In genomic region chr2:235045336-235045972, GRCh38 we compare ENCODE assay signal across 10 cellular contexts.
DNase-seq lines count a peak whose midpoint lies in the region; ATAC-seq, FAIRE-seq and TF ChIP-seq lines count a peak whose summit lies in the region.
"Had no signal": no experiment of that assay in that cellular context is flagged by ENCODE, and none has a peak within 500 bp of the region (broad histone marks: within the 10 kb centered on the region; RNA-seq: fewer than 3 reads in every experiment).

No MANE protein-coding gene starts in this region.

- no peak for TF ChIP-seq POLR2A in testis (IDR thresholded peaks at IDR 0.05)

- no peak overlapping the region for H3K4me3 Mint-ChIP-seq in WTC11

- H3K27me3 ChIP-seq in small intestine (ENCODE audit: control insufficient read depth in 2 of 2, insufficient read depth in 2 of 2, low read length in 2 of 2) (no peaks in the 10 kb centered on the region), testis (no peaks in the 10 kb centered on the region)
- H3K27me3 ChIP-seq: foreskin keratinocyte had no signal

- H3K27ac Mint-ChIP-seq in WTC11 = peak overlapping the region; percentile 45

- no peaks in the 10 kb centered on the region for H3K27me3 Mint-ChIP-seq in WTC11 (ENCODE audit: low read depth)

- peak; percentile 42 for FAIRE-seq in GM19239 (lab: Jason Lieb, UNC)
- FAIRE-seq in small intestine (lab: Jason Lieb, UNC) = no peak
- FAIRE-seq: bronchial epithelial cell had no signal

- H3K9me3 Mint-ChIP-seq in WTC11 = no peaks in the 10 kb centered on the region

- intact Hi-C loops in testis (cut with DNase I; ENCODE audit: low total_unique reads) = no loop called here

- H3K27ac ChIP-seq in small intestine (ENCODE audit: low read depth in 1 of 2, low read length in 1 of 2) = no peak overlapping the region
- no peak overlapping the region for H3K27ac ChIP-seq in testis
- H3K27ac ChIP-seq: foreskin keratinocyte had no signal

- peaks cover 3% of the 10 kb centered on the region; the same call in 1 of the 2 replicates for H3K4me1 Mint-ChIP-seq in WTC11

- peak; percentile 81 for ATAC-seq in HG03103 (IDR thresholded peaks at IDR 0.05; ENCODE audit: low read depth, unreplicated experiment)
- ATAC-seq in WTC11 = no peak
- ATAC-seq in HG03521 (IDR thresholded peaks at IDR 0.05; ENCODE audit: unreplicated experiment) = no peak
- ATAC-seq: foreskin keratinocyte had no signal

- WGBS in small intestine, 3 donors = 40 to 55% (median 45%) methylated on average over 15 of the region's 15 CpGs
- WGBS in testis, 2 donors = 84% methylated on average over 15 of the region's 15 CpGs

- POLR2A ChIA-PET in WTC11 (lab: Charles Lee) = no interaction called here

- CTCF ChIA-PET in WTC11 (lab: Charles Lee) = no interaction called here

- no peaks in the 10 kb centered on the region for H3K4me1 ChIP-seq in small intestine (ENCODE audit: control insufficient read depth in 2 of 2, insufficient read depth in 1 of 2, low read depth in 1 of 2, low read length in 1 of 2)
- no peaks in the 10 kb centered on the region for H3K4me1 ChIP-seq in testis

- H3K9me3 ChIP-seq in small intestine (ENCODE audit: control insufficient read depth, low read depth) = no peaks in the 10 kb centered on the region
- no peaks in the 10 kb centered on the region for H3K9me3 ChIP-seq in testis

- DNase-seq in GM19239 (ENCODE audit: insufficient read length, low spot score) (peak; percentile 44), WTC11 (ENCODE audit: low spot score) (no peak), small intestine (peak; percentile 43), testis (no peak), OCI-M1 (lab: John Stamatoyannopoulos, UW) (no peak)
- DNase-seq: activated CD4-positive, alpha-beta T cell treated with anti-CD3 and anti-CD28 coated beads, Interleukin-2, amount 50 U/mL, for 4 hours; foreskin keratinocyte had no signal

- peaks cover 48% of the 10 kb centered on the region for H3K36me3 Mint-ChIP-seq in WTC11

- H3K4me3 ChIP-seq in small intestine (ENCODE audit: low read depth in 1 of 2, low read length in 2 of 2) (no peak overlapping the region), testis (no peak overlapping the region)

- peaks cover 0 to 5% of the 10 kb centered on the region in 2 donors for H3K36me3 ChIP-seq in small intestine (ENCODE audit: control insufficient read depth in 2 of 2, insufficient read depth in 2 of 2, low read length in 2 of 2)
- H3K36me3 ChIP-seq in testis (ENCODE audit: low read depth, missing control alignments) = no peaks in the 10 kb centered on the region

- TF ChIP-seq CTCF in WTC11 (IDR thresholded peaks at IDR 0.05) (no peak), testis (IDR thresholded peaks at IDR 0.05) (no peak)

TF ChIP-seq in WTC11, 78 proteins besides CTCF, POLR2A, EP300 and RAD21:
- no peak for TF ChIP-seq KAT7 (CRISPR knock-in tag; IDR thresholded peaks at IDR 0.05; ENCODE audit: borderline replicate concordance)
TF ChIP-seq in WTC11: peak in this region for 0.

Comparison
In these comparisons a context has a peak if more than half of its experiments do, and no peak if none do; other contexts are left out.
1. DNase-seq: peak in GM19239 (single experiment) and small intestine (single experiment); none in WTC11 (single experiment), testis (single experiment) and OCI-M1 (single experiment).